Comparison of ENCODE assay signal across 1 cellular context in the genomic region with DNA sequence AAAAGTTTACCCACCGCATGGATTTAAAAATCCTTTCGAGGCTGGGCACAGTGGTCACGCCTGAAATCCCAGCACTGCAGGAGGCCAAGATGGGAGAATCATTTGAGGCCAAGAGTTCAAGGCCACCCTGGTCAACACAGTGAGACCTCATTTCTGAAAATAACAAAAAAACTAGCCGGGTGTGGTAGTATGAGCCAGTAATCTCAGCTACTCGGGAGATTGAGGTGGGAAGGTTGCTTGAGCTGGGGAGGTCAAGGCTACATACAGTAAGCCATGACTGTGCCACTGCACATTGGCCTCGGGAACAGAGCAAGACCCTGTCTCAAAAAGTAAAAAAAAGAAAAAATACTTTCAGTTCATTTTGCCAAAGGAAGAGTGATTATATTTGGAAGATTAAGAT.
TF ChIP-seq lines count a peak whose summit lies in the region.

No MANE protein-coding gene starts in this region.

TF ChIP-seq in HepG2, 621 proteins besides CTCF, POLR2A, EP300 and RAD21 (continued from another document):
- TF ChIP-seq, protein P1, sequence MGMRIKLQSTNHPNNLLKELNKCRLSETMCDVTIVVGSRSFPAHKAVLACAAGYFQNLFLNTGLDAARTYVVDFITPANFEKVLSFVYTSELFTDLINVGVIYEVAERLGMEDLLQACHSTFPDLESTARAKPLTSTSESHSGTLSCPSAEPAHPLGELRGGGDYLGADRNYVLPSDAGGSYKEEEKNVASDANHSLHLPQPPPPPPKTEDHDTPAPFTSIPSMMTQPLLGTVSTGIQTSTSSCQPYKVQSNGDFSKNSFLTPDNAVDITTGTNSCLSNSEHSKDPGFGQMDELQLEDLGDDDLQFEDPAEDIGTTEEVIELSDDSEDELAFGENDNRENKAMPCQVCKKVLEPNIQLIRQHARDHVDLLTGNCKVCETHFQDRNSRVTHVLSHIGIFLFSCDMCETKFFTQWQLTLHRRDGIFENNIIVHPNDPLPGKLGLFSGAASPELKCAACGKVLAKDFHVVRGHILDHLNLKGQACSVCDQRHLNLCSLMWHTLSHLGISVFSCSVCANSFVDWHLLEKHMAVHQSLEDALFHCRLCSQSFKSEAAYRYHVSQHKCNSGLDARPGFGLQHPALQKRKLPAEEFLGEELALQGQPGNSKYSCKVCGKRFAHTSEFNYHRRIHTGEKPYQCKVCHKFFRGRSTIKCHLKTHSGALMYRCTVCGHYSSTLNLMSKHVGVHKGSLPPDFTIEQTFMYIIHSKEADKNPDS (CRISPR knock-in tag; IDR thresholded peaks at IDR 0.05), result no peak
- no peak for TF ChIP-seq ZBTB1 (CRISPR knock-in tag; IDR thresholded peaks at IDR 0.05; ENCODE audit: borderline replicate concordance)
- TF ChIP-seq FOXK2 (IDR thresholded peaks at IDR 0.05), result no peak
- no peak for TF ChIP-seq ZSCAN22 (CRISPR knock-in tag; IDR thresholded peaks at IDR 0.05)
- no peak for TF ChIP-seq PCBP1 (IDR thresholded peaks at IDR 0.05; ENCODE audit: borderline replicate concordance, low read depth, low read length)
- TF ChIP-seq, protein P2, sequence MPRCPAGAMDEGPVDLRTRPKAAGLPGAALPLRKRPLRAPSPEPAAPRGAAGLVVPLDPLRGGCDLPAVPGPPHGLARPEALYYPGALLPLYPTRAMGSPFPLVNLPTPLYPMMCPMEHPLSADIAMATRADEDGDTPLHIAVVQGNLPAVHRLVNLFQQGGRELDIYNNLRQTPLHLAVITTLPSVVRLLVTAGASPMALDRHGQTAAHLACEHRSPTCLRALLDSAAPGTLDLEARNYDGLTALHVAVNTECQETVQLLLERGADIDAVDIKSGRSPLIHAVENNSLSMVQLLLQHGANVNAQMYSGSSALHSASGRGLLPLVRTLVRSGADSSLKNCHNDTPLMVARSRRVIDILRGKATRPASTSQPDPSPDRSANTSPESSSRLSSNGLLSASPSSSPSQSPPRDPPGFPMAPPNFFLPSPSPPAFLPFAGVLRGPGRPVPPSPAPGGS (CRISPR knock-in tag; IDR thresholded peaks at IDR 0.05), result no peak
- TF ChIP-seq NR2F2 (IDR thresholded peaks at IDR 0.05; ENCODE audit: borderline replicate concordance, low read depth), result no peak
- TF ChIP-seq ZNF256 (CRISPR knock-in tag; conservative IDR thresholded peaks at IDR 0.05), result no peak
- no peak; the same call in 1 of the 2 replicates for TF ChIP-seq NR2F6 (IDR thresholded peaks at IDR 0.05)
- peak; percentile 47 for TF ChIP-seq NR2F6 (CRISPR knock-in tag; IDR thresholded peaks at IDR 0.05)
- TF ChIP-seq NR2F1 (CRISPR knock-in tag; IDR thresholded peaks at IDR 0.05), result peak in 1 of 2 experiments; percentile 13; a peak in 1 of 4 replicates
- 0 out of 2 replicates have a peak, but pooled peaks have one; percentile 12 for TF ChIP-seq GATAD2A (CRISPR knock-in tag; IDR thresholded peaks at IDR 0.05)
- no peak for TF ChIP-seq HNF4G (IDR thresholded peaks at IDR 0.05; ENCODE audit: borderline replicate concordance, low read depth, low read length)
- TF ChIP-seq HNF4G (CRISPR knock-in tag; IDR thresholded peaks at IDR 0.05; ENCODE audit: borderline replicate concordance, low read depth), result no peak
- TF ChIP-seq, protein P3, sequence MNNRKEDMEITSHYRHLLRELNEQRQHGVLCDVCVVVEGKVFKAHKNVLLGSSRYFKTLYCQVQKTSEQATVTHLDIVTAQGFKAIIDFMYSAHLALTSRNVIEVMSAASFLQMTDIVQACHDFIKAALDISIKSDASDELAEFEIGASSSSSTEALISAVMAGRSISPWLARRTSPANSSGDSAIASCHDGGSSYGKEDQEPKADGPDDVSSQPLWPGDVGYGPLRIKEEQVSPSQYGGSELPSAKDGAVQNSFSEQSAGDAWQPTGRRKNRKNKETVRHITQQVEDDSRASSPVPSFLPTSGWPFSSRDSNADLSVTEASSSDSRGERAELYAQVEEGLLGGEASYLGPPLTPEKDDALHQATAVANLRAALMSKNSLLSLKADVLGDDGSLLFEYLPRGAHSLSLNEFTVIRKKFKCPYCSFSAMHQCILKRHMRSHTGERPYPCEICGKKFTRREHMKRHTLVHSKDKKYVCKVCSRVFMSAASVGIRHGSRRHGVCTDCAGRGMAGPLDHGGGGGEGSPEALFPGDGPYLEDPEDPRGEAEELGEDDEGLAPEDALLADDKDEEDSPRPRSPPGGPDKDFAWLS (CRISPR knock-in tag; IDR thresholded peaks at IDR 0.05; ENCODE audit: borderline replicate concordance), result no peak
- TF ChIP-seq IRX3 (CRISPR knock-in tag; IDR thresholded peaks at IDR 0.05; ENCODE audit: borderline replicate concordance, low read depth), result no peak
- TF ChIP-seq, protein P4, sequence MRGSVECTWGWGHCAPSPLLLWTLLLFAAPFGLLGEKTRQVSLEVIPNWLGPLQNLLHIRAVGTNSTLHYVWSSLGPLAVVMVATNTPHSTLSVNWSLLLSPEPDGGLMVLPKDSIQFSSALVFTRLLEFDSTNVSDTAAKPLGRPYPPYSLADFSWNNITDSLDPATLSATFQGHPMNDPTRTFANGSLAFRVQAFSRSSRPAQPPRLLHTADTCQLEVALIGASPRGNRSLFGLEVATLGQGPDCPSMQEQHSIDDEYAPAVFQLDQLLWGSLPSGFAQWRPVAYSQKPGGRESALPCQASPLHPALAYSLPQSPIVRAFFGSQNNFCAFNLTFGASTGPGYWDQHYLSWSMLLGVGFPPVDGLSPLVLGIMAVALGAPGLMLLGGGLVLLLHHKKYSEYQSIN (CRISPR knock-in tag; IDR thresholded peaks at IDR 0.05; ENCODE audit: borderline replicate concordance), result no peak
- TF ChIP-seq ZNF101 (CRISPR knock-in tag; IDR thresholded peaks at IDR 0.05; ENCODE audit: borderline replicate concordance, low read depth), result no peak
- TF ChIP-seq RARA (CRISPR knock-in tag; IDR thresholded peaks at IDR 0.05), result peak; percentile 40; the same call in 1 of the 2 replicates
- TF ChIP-seq ZNF235 (CRISPR knock-in tag; IDR thresholded peaks at IDR 0.05; ENCODE audit: borderline replicate concordance), result no peak
- TF ChIP-seq ZNF749 (CRISPR knock-in tag; IDR thresholded peaks at IDR 0.05; ENCODE audit: borderline replicate concordance), result no peak
- TF ChIP-seq ZNF766 (CRISPR knock-in tag; IDR thresholded peaks at IDR 0.05; ENCODE audit: borderline replicate concordance), result no peak
TF ChIP-seq in HepG2: peak in this region for 4.
